In the genomic region with DNA sequence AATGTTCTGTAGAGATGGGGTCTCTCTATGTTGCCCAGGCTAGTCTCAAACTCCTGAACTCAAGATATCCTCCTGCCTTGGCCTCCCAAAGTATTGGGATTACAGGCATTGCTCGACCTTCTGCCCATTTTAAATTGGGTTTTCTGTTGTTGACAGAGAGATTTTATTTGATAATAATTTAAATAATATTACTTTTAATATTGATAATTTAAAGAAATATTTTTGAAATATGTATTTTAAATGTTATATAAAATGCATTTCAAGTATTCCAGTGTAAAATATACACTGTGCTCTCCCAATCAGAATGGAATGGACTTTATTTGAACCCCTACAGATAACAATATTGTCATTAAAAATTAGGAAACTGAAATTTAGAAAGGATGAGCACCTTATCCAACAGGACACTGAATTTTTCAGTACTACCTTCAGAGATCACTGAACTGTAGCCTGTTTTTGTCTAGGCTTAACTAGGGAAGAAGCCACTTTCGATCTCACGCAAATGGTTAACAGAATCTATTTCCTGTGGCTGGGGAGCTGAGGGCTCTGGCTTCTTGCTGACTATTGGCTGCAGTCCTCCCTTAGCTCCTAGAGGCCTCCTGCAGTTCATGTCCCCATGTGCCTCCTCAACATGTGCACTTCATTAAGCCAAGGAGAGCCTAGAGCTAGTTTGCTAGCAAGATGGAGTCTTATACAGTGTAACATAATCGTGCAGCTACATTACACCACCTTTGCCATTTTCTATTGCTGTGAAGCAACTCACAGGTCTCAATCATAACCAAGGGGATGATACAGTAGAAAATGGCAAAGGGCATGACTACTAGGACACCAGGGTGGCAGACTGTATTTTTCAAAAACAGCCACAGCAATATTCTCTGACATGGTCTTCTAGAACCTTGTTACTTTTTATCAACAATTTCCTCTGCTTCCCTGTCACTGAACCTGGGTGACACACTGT, we compare ENCODE assay signal across 9 cellular contexts.
DNase-seq lines count a peak whose midpoint lies in the region; ATAC-seq and TF ChIP-seq lines count a peak whose summit lies in the region.
"Had no signal": no experiment of that assay in that cellular context is flagged by ENCODE, and none has a peak within 500 bp of the region (broad histone marks: within the 10 kb centered on the region; RNA-seq: fewer than 3 reads in every experiment).

No MANE protein-coding gene starts in this region.

- intact Hi-C loops in activated CD4-positive, alpha-beta T cell treated with anti-CD3 and anti-CD28 coated beads for 36 hours (cut with DNase I, micrococcal nuclease), result loop anchor here in 1 of 2 experiments (5.0 kb wide), 1 partner anchor 347 kb away; no protein-coding TSS in a partner anchor
- intact Hi-C loops in stomach (cut with DNase I; ENCODE audit: low total_unique reads), result no loop called here

- no peak for TF ChIP-seq POLR2A in stomach (IDR thresholded peaks at IDR 0.05)

- peak; percentile 86 for ATAC-seq in activated CD4-positive, alpha-beta T cell treated with anti-CD3 and anti-CD28 coated beads for 36 hours
- peak; percentile 70 for ATAC-seq in HG02763 (IDR thresholded peaks at IDR 0.05; ENCODE audit: unreplicated experiment)

- no peak for TF ChIP-seq CTCF in osteoblast (IDR thresholded peaks at IDR 0.05; ENCODE audit: extremely low read depth, low read depth, low read length)
- no peak for TF ChIP-seq CTCF in stomach (IDR thresholded peaks at IDR 0.05)

- peak overlapping the region; percentile 55 for H3K4me3 Mint-ChIP-seq in activated CD4-positive, alpha-beta T cell treated with anti-CD3 and anti-CD28 coated beads for 36 hours

- peaks cover 35% of the 10 kb centered on the region for H3K4me1 Mint-ChIP-seq in activated CD4-positive, alpha-beta T cell treated with anti-CD3 and anti-CD28 coated beads for 36 hours

- no peaks in the 10 kb centered on the region for H3K27me3 Mint-ChIP-seq in activated CD4-positive, alpha-beta T cell treated with anti-CD3 and anti-CD28 coated beads for 36 hours

- TF ChIP-seq EP300 in stomach (IDR thresholded peaks at IDR 0.05), result no peak

- no peaks in the 10 kb centered on the region for H3K27me3 ChIP-seq in osteoblast (ENCODE audit: insufficient read depth, low read length)
- H3K27me3 ChIP-seq in stomach, result no peaks in the 10 kb centered on the region
- no peaks in the 10 kb centered on the region for H3K27me3 ChIP-seq in Karpas-422 (ENCODE audit: low read length)

- H3K4me3 ChIP-seq in SK-N-MC, result peak overlapping the region; percentile 53
- H3K4me3 ChIP-seq in osteoblast (ENCODE audit: insufficient read depth, low read length), result no peak overlapping the region
- no peak overlapping the region for H3K4me3 ChIP-seq in stomach
- H3K4me3 ChIP-seq in Karpas-422 (ENCODE audit: low read length), result no peak overlapping the region

- WGBS in stomach, 5 donors, result 77 to 93% (median 83%) methylated on average over 4 of the region's 4 CpGs

- peaks cover 33% of the 10 kb centered on the region for H3K36me3 ChIP-seq in SK-N-MC (ENCODE audit: insufficient read depth, low read length)
- no peaks in the 10 kb centered on the region for H3K36me3 ChIP-seq in osteoblast (ENCODE audit: insufficient read depth, low read length)
- H3K36me3 ChIP-seq in stomach, result peaks cover 0 to 10% (median 6%) of the 10 kb centered on the region in 4 donors
- H3K36me3 ChIP-seq in Karpas-422 (ENCODE audit: insufficient read depth, low read length), result peaks cover 21% of the 10 kb centered on the region

- DNase-seq in activated CD4-positive, alpha-beta T cell treated with anti-CD3 and anti-CD28 coated beads for 36 hours, result peak; percentile 57
- no peak for DNase-seq in activated CD4-positive, alpha-beta T cell treated with anti-CD3 and anti-CD28 coated beads, Interleukin-2, amount 50 U/mL, for 1 hour
- DNase-seq in SK-N-MC (ENCODE audit: low read depth, low spot score), result peak; percentile 72
- DNase-seq in osteoblast (ENCODE audit: insufficient read length, low spot score, missing footprints), result peak; percentile 44
- DNase-seq in stomach, result no peak
- no peak for DNase-seq in Karpas-422
- DNase-seq in NAMALWA (ENCODE audit: low spot score), result no peak
- DNase-seq: KG1 had no signal

- H3K9me3 ChIP-seq in SK-N-MC (ENCODE audit: low read depth, low read length) (no peaks in the 10 kb centered on the region), osteoblast (ENCODE audit: low read depth, low read length) (no peaks in the 10 kb centered on the region), stomach (no peaks in the 10 kb centered on the region), Karpas-422 (ENCODE audit: low read length) (no peaks in the 10 kb centered on the region)

- peak overlapping the region; percentile 99 for H3K27ac ChIP-seq in SK-N-MC
- no peak overlapping the region for H3K27ac ChIP-seq in osteoblast (ENCODE audit: low read depth, low read length)
- no peak overlapping the region for H3K27ac ChIP-seq in stomach
- H3K27ac ChIP-seq in Karpas-422 (ENCODE audit: low read length), result no peak overlapping the region

- H2AFZ ChIP-seq in osteoblast (ENCODE audit: low read length) (no peak overlapping the region), Karpas-422 (ENCODE audit: low read length) (no peak overlapping the region)

- H3K9me2 ChIP-seq in Karpas-422 (replicated peaks; ENCODE audit: insufficient read depth, low read length), result no peaks in the 10 kb centered on the region

- no peak overlapping the region for H3K4me2 ChIP-seq in osteoblast (ENCODE audit: insufficient read depth, low read length)
- H3K4me2 ChIP-seq in Karpas-422 (ENCODE audit: low read depth, low read length, poor library complexity, severe bottlenecking), result no peak overlapping the region

- POLR2A ChIA-PET in activated CD4-positive, alpha-beta T cell treated with anti-CD3 and anti-CD28 coated beads for 36 hours (lab: Charles Lee), result interaction anchor here (0.6 kb wide), 1 partner anchor 736 kb away, joined by 4 read pairs; no protein-coding TSS in a partner anchor

- peak overlapping the region; percentile 67 for H3K9ac ChIP-seq in SK-N-MC (ENCODE audit: insufficient read length)
- H3K9ac ChIP-seq in Karpas-422 (ENCODE audit: low read length), result no peak overlapping the region

- H3K79me2 ChIP-seq in osteoblast (ENCODE audit: insufficient read depth, low read length) (no peaks in the 10 kb centered on the region), Karpas-422 (ENCODE audit: low read length) (peaks cover 10% of the 10 kb centered on the region)

- CTCF ChIA-PET in activated CD4-positive, alpha-beta T cell treated with anti-CD3 and anti-CD28 coated beads for 36 hours (lab: Charles Lee), result interaction anchor here (0.7 to 3.4 kb wide), 5 partner anchors 9 to 542 kb away, joined by 3 to 15 read pairs (median 4); no protein-coding TSS in a partner anchor

- no peaks in the 10 kb centered on the region for H3K4me1 ChIP-seq in osteoblast (ENCODE audit: insufficient read depth, low read length)
- H3K4me1 ChIP-seq in stomach, result peaks cover 0 to 7% (median 0%) of the 10 kb centered on the region in 4 donors
- H3K4me1 ChIP-seq in Karpas-422 (ENCODE audit: low read length), result peaks cover 22% of the 10 kb centered on the region

- H3K9me3 Mint-ChIP-seq in activated CD4-positive, alpha-beta T cell treated with anti-CD3 and anti-CD28 coated beads for 36 hours (ENCODE audit: low read depth), result peaks cover 3% of the 10 kb centered on the region

- peaks cover 34% of the 10 kb centered on the region for H3K36me3 Mint-ChIP-seq in activated CD4-positive, alpha-beta T cell treated with anti-CD3 and anti-CD28 coated beads for 36 hours (ENCODE audit: low read depth)

- H3K27ac Mint-ChIP-seq in activated CD4-positive, alpha-beta T cell treated with anti-CD3 and anti-CD28 coated beads for 36 hours, result peak overlapping the region; percentile 91

- H4K20me1 ChIP-seq in osteoblast (ENCODE audit: insufficient read depth, low read length) (no peaks in the 10 kb centered on the region), Karpas-422 (ENCODE audit: insufficient read depth, low read depth, low read length) (no peaks in the 10 kb centered on the region)

Comparison
In these comparisons a context has a peak if more than half of its experiments do, and no peak if none do; other contexts are left out.
1. DNase-seq: peak in activated CD4-positive, alpha-beta T cell treated with anti-CD3 and anti-CD28 coated beads for 36 hours (single experiment), SK-N-MC (single experiment) and osteoblast (single experiment); none in activated CD4-positive, alpha-beta T cell treated with anti-CD3 and anti-CD28 coated beads, Interleukin-2, amount 50 U/mL, for 1 hour (single experiment), stomach (single experiment), Karpas-422 (single experiment) and NAMALWA (single experiment).